In the genomic region with DNA sequence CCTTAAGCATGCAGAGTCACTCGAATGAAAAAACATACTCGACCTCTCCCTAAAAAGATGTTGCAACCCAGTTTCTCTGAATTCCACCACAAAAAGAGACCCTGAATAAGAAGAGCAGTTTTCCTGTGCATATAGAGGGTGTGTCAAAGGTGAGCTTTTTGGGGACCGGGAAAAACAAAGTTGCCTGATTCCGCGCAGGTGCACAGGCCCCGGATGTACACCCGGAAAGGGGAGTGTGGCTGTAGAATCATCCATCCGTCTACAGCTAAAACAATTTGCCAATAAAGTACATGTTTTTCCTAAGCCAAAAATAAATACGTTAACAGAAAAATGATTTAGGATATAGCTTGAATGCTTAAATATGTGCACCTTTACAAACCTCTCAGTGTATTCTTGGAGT, we compare ENCODE assay signal across 2 cellular contexts.
TF ChIP-seq lines count a peak whose summit lies in the region.

No MANE protein-coding gene starts in this region.

TF ChIP-seq in HepG2, 621 proteins besides CTCF, POLR2A, EP300 and RAD21:
- no peak for TF ChIP-seq CENPX (CRISPR knock-in tag; IDR thresholded peaks at IDR 0.05)
- TF ChIP-seq FOXO4 (CRISPR knock-in tag; conservative IDR thresholded peaks at IDR 0.05): 0 out of 2 replicates have a peak, but pooled peaks have one; percentile 73
TF ChIP-seq in HepG2: peak in this region for 1.

TF ChIP-seq in GM12878, 131 proteins besides CTCF, POLR2A, EP300 and RAD21:
- TF ChIP-seq KLF5 (IDR thresholded peaks at IDR 0.05; ENCODE audit: partially characterized antibody) (no peak), ZBTB33 (IDR thresholded peaks at IDR 0.05) (no peak), EGR1 (IDR thresholded peaks at IDR 0.05; ENCODE audit: borderline replicate concordance in 1 of 2, low read depth in 2 of 2, low read length in 2 of 2) (no peak), HDAC6 (IDR thresholded peaks at IDR 0.05; ENCODE audit: unreplicated experiment) (no peak), EZH2 (IDR thresholded peaks at IDR 0.05; ENCODE audit: borderline replicate concordance, control insufficient read depth, low read depth, low read length) (no peak), CBFB (IDR thresholded peaks at IDR 0.05; ENCODE audit: low read depth) (no peak), BRCA1 (IDR thresholded peaks at IDR 0.05; ENCODE audit: low read depth, low read length) (no peak), ELK1 (IDR thresholded peaks at IDR 0.05; ENCODE audit: low read depth, low read length) (no peak), CBX3 (IDR thresholded peaks at IDR 0.05; ENCODE audit: borderline replicate concordance, low read depth) (no peak), RB1 (IDR thresholded peaks at IDR 0.05; ENCODE audit: borderline replicate concordance) (no peak), POU2F2 (IDR thresholded peaks at IDR 0.05; ENCODE audit: borderline replicate concordance, low read depth, low read length) (no peak)
- TF ChIP-seq, protein P1, sequence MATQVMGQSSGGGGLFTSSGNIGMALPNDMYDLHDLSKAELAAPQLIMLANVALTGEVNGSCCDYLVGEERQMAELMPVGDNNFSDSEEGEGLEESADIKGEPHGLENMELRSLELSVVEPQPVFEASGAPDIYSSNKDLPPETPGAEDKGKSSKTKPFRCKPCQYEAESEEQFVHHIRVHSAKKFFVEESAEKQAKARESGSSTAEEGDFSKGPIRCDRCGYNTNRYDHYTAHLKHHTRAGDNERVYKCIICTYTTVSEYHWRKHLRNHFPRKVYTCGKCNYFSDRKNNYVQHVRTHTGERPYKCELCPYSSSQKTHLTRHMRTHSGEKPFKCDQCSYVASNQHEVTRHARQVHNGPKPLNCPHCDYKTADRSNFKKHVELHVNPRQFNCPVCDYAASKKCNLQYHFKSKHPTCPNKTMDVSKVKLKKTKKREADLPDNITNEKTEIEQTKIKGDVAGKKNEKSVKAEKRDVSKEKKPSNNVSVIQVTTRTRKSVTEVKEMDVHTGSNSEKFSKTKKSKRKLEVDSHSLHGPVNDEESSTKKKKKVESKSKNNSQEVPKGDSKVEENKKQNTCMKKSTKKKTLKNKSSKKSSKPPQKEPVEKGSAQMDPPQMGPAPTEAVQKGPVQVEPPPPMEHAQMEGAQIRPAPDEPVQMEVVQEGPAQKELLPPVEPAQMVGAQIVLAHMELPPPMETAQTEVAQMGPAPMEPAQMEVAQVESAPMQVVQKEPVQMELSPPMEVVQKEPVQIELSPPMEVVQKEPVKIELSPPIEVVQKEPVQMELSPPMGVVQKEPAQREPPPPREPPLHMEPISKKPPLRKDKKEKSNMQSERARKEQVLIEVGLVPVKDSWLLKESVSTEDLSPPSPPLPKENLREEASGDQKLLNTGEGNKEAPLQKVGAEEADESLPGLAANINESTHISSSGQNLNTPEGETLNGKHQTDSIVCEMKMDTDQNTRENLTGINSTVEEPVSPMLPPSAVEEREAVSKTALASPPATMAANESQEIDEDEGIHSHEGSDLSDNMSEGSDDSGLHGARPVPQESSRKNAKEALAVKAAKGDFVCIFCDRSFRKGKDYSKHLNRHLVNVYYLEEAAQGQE (IDR thresholded peaks at IDR 0.05; ENCODE audit: low read depth, low read length): no peak
